9 cellular contexts compared by ENCODE assay signal in genomic region chr3:58175429-58176184, GRCh38. TPM values are rescaled to one million over a fixed set of nuclear protein-coding genes. Genes with fewer than 3 reads are reported as not detected.
DNase-seq lines count a peak whose midpoint lies in the region; ATAC-seq, FAIRE-seq and TF ChIP-seq lines count a peak whose summit lies in the region.
"Had no signal": no experiment of that assay in that cellular context is flagged by ENCODE, and none has a peak within 500 bp of the region (broad histone marks: within the 10 kb centered on the region; RNA-seq: fewer than 3 reads in every experiment).

No MANE protein-coding gene starts in this region.

- no peak overlapping the region for H3K4me3 Mint-ChIP-seq in chondrocyte (ENCODE audit: unreplicated experiment)
- H3K4me3 Mint-ChIP-seq: activated B cell treated with CpG ODN at 0.5 μM for 24 hours had no signal

- H3K27ac ChIP-seq in A549 (peak overlapping the region; percentile 74 to 98), duodenal mucosa (ENCODE audit: low read depth, low read length) (peak overlapping the region; percentile 60), lung (ENCODE audit: low read depth in 1 of 2, low read length in 1 of 2) (peak overlapping the region in 1 of 2 donors; percentile 65)

- peak; percentile 2 to 3; a peak in 3 of 6 replicates for ATAC-seq in A549
- peak; percentile 29 for ATAC-seq in lung (ENCODE audit: insufficient read depth, low FRiP score)
- ATAC-seq in HG02852 (IDR thresholded peaks at IDR 0.05; ENCODE audit: unreplicated experiment), result no peak

- TF ChIP-seq POLR2A in A549 (IDR thresholded peaks at IDR 0.05; ENCODE audit: low read length), result no peak

- CTCF ChIA-PET in A549 (lab: Yijun Ruan, JAX), result interaction anchor here (0.7 to 6.4 kb wide), 4 partner anchors 9 to 219 kb away, joined by 3 to 49 read pairs (median 14); no protein-coding TSS in a partner anchor

- no peak for TF ChIP-seq CTCF in A549 (IDR thresholded peaks at IDR 0.05)
- no peak for TF ChIP-seq CTCF in lung (IDR thresholded peaks at IDR 0.05; ENCODE audit: control extremely low read depth, extremely low read depth)
- no peak for TF ChIP-seq CTCF in chondrocyte (IDR thresholded peaks at IDR 0.05)

- H3K9me3 ChIP-seq in A549 (no peaks in the 10 kb centered on the region), duodenal mucosa (ENCODE audit: control insufficient read depth in 1 of 2, low read length in 2 of 2) (no peaks in the 10 kb centered on the region), lung (ENCODE audit: control insufficient read depth in 2 of 2, insufficient read depth in 1 of 2, low read length in 1 of 2) (no peaks in the 10 kb centered on the region)

- peaks cover 11% of the 10 kb centered on the region for H3K4me1 Mint-ChIP-seq in chondrocyte (ENCODE audit: low read depth)

- H3K27ac Mint-ChIP-seq in chondrocyte (ENCODE audit: unreplicated experiment), result no peak overlapping the region
- H3K27ac Mint-ChIP-seq: activated B cell treated with CpG ODN at 0.5 μM for 24 hours had no signal

- H3K4me1 ChIP-seq in A549, result peaks cover 85% of the 10 kb centered on the region
- H3K4me1 ChIP-seq in duodenal mucosa (ENCODE audit: control insufficient read depth in 1 of 2, insufficient read depth in 2 of 2, low read length in 2 of 2), result peaks cover 46 to 59% of the 10 kb centered on the region in 2 donors
- H3K4me1 ChIP-seq in lung (ENCODE audit: control insufficient read depth in 2 of 2, insufficient read depth in 2 of 2, low read length in 2 of 2), result peaks cover 7 to 18% of the 10 kb centered on the region in 2 donors

- H3K4me2 ChIP-seq in A549, result peak overlapping the region; percentile 56

- H3K4me3 ChIP-seq in A549 (no peak overlapping the region), duodenal mucosa (ENCODE audit: low read depth in 1 of 2, low read length in 2 of 2) (peak overlapping the region; percentile 19 to 35), lung (no peak overlapping the region)

- H3K36me3 ChIP-seq in duodenal mucosa (ENCODE audit: control insufficient read depth in 1 of 2, insufficient read depth in 2 of 2, low read length in 2 of 2), result peaks cover 7 to 11% of the 10 kb centered on the region in 2 donors
- peaks cover 0 to 3% of the 10 kb centered on the region in 2 donors for H3K36me3 ChIP-seq in lung (ENCODE audit: control insufficient read depth in 2 of 2, insufficient read depth in 2 of 2, low read length in 2 of 2)

- H3K9me3 Mint-ChIP-seq in chondrocyte (ENCODE audit: low read depth), result no peaks in the 10 kb centered on the region
- H3K9me3 Mint-ChIP-seq: activated B cell treated with CpG ODN at 0.5 μM for 24 hours had no signal

- no peak for TF ChIP-seq EP300 in A549 (IDR thresholded peaks at IDR 0.05)

- FAIRE-seq in A549 (lab: Jason Lieb, UNC), result no peak

- H3K27me3 Mint-ChIP-seq in chondrocyte (ENCODE audit: low read depth), result no peaks in the 10 kb centered on the region
- H3K27me3 Mint-ChIP-seq: activated B cell treated with CpG ODN at 0.5 μM for 24 hours had no signal

- DNase-seq in A549 (ENCODE audit: low read depth in 1 of 2, low spot score in 1 of 2) (peak in 1 of 2 experiments; percentile 65), LoVo (ENCODE audit: low spot score) (peak; percentile 85), lung (ENCODE audit: low spot score) (no peak), AG20443 (ENCODE audit: low spot score) (no peak), NCI-H1105 (lab: John Stamatoyannopoulos, UW) (no peak), chondrocyte (ENCODE audit: low spot score) (no peak)
- DNase-seq: activated B cell treated with CpG ODN at 0.5 μM for 24 hours had no signal

- H3K27me3 ChIP-seq in duodenal mucosa (ENCODE audit: control insufficient read depth in 1 of 2, insufficient read depth in 2 of 2, low read length in 2 of 2) (no peaks in the 10 kb centered on the region), lung (ENCODE audit: control insufficient read depth, insufficient read depth) (no peaks in the 10 kb centered on the region)

- no peak for TF ChIP-seq RAD21 in A549 (conservative IDR thresholded peaks at IDR 0.05 in 1 of 2, IDR thresholded peaks at IDR 0.05 in 1 of 2)

- H3K9ac ChIP-seq in duodenal mucosa (ENCODE audit: low read depth in 1 of 2, low read length in 2 of 2), result peak overlapping the region; percentile 7 to 52

- H3K36me3 Mint-ChIP-seq in chondrocyte (ENCODE audit: low read depth), result peaks cover 8% of the 10 kb centered on the region

- 33% methylated on average over 18 of the region's 18 CpGs for WGBS in A549 (ENCODE audit: missing lambda C conversion rate)
- 24 to 26% methylated on average over 18 of the region's 18 CpGs for WGBS in lung, 2 donors

- POLR2A ChIA-PET in A549 (lab: Yijun Ruan, JAX), result interaction anchor here (0.6 kb wide), 1 partner anchor 156 kb away, joined by 3 read pairs; no protein-coding TSS in a partner anchor

TF ChIP-seq in A549, 52 proteins besides CTCF, POLR2A, EP300 and RAD21:
- TF ChIP-seq JUN (IDR thresholded peaks at IDR 0.05) (peak; percentile 21 to 51; a peak in 1 of 5 replicates), ESRRA (IDR thresholded peaks at IDR 0.05; ENCODE audit: borderline replicate concordance, low read length) (no peak), USF2 (IDR thresholded peaks at IDR 0.05) (peak; percentile 14; the same call in 1 of the 2 replicates), PBX3 (IDR thresholded peaks at IDR 0.05) (0 out of 2 replicates have a peak, but pooled peaks have one; percentile 7), E2F6 (IDR thresholded peaks at IDR 0.05; ENCODE audit: borderline replicate concordance, low read depth) (0 out of 2 replicates have a peak, but pooled peaks have one; percentile 19), ZNF302 (CRISPR knock-in tag; IDR thresholded peaks at IDR 0.05) (no peak), RARB (CRISPR knock-in tag; IDR thresholded peaks at IDR 0.05) (no peak), POLR2AphosphoS2 (conservative IDR thresholded peaks at IDR 0.05; ENCODE audit: low read length) (0 out of 2 replicates have a peak, but pooled peaks have one; percentile 44)
TF ChIP-seq in A549: peak in this region for 5.

RNA-seq across cellular contexts. Expression of gene DNASE1L3, which starts 35.2 kb away (rescaled TPM):
- 0.19 TPM in 1 of 2 replicates, not detected in the other for polyA plus RNA-seq in A549 (2011; rRNA removed)
- 0.08 TPM in 1 of 2 replicates, not detected in the other for polyA plus RNA-seq in A549 (2012; cell fraction: cytosol; rRNA removed)
- not detected in 2 replicates for polyA plus RNA-seq in A549 (2012; cell fraction: nucleus; rRNA removed)
- polyA plus RNA-seq in A549 (2017; fragmentation: RNase III; extraction: RNeasy Plus Mini Kit Qiagen cat#74134 plus additional on column Dnase treatment), result not detected in 3 replicates
- 0.49 TPM in 1 of 2 replicates, not detected in the other for polyA minus RNA-seq in A549 (2011; rRNA and poly(A)+ RNA removed)
- 1 to 10 TPM; 1.2 to 2.2 TPM for total RNA-seq in lung
- 10 to 100 TPM in 1 of 2 donors, 1 to 10 TPM in 1; 2.5 to 10.7 TPM for polyA plus RNA-seq in lung
- total RNA-seq in chondrocyte, result not detected in 3 replicates

Comparison
In these comparisons a context has a peak if more than half of its experiments do, and no peak if none do; other contexts are left out.
1. H3K4me3 ChIP-seq: peak in duodenal mucosa (2 of 2); none in A549 (single experiment) and lung (single experiment).